Comparison of ENCODE assay signal across 8 cellular contexts in genomic region chr18:35355140-35355618, GRCh38. TPM values are rescaled to one million over a fixed set of nuclear protein-coding genes. Genes with fewer than 3 reads are reported as not detected.
A peak's percentile ranks its signal among the peaks of the same experiment; 100 is the strongest.
DNase-seq lines count a peak whose midpoint lies in the region; ATAC-seq and TF ChIP-seq lines count a peak whose summit lies in the region.

No MANE protein-coding gene starts in this region.

- H3K36me3 ChIP-seq in A673 (ENCODE audit: insufficient read depth, low read length, poor library complexity, severe bottlenecking) = no peaks in the 10 kb centered on the region

- DNase-seq in A673 (ENCODE audit: low spot score) = peak; percentile 75
- peak; percentile 76 for DNase-seq in NCI-H2227 treated with DMSO at 0.1 percent for 48 hours (lab: John Stamatoyannopoulos, UW)
- DNase-seq in activated CD4-positive, CD25-positive, alpha-beta regulatory T cell treated with anti-CD3 and anti-CD28 coated beads, Interleukin-2, amount 50 U/mL, for 16 hours (ENCODE audit: low read depth, low spot score) = peak; percentile 15
- no peak for DNase-seq in chondrocyte (ENCODE audit: low spot score)
- peak; percentile 60 to 65 for DNase-seq in left colon
- peak; percentile 48 for DNase-seq in stimulated activated CD4-positive, alpha-beta T cell treated with anti-CD3 and anti-CD28 coated beads, Interleukin-2, amount 100 ng/mL, for 4 hours (ENCODE audit: low read depth)

- TF ChIP-seq CTCF in A673 (conservative IDR thresholded peaks at IDR 0.05; ENCODE audit: low read depth, low read length) (peak; percentile 80), chondrocyte (IDR thresholded peaks at IDR 0.05) (peak; percentile 90)

- peaks cover 7% of the 10 kb centered on the region for H3K4me1 Mint-ChIP-seq in chondrocyte (ENCODE audit: low read depth)

- CTCF ChIA-PET in A673 (lab: Charles Lee) = interaction anchor here (0.5 to 1.2 kb wide), 7 partner anchors 82 to 402 kb away, joined by 3 to 5 read pairs (median 3); no protein-coding TSS in a partner anchor

- H3K4me1 ChIP-seq in A673 (ENCODE audit: insufficient read depth, low read length, poor library complexity, severe bottlenecking) = no peaks in the 10 kb centered on the region

- no peaks in the 10 kb centered on the region for H3K27me3 Mint-ChIP-seq in chondrocyte (ENCODE audit: low read depth)

- POLR2A ChIA-PET in A673 (lab: Charles Lee; ENCODE audit: low non-redundant PET) = no interaction called here

- intact Hi-C loops in A673 (cut with micrococcal nuclease; ENCODE audit: unreplicated experiment) = loop anchor here (2.0 to 10.0 kb wide), 2 partner anchors 124 to 350 kb away; no protein-coding TSS in a partner anchor
- intact Hi-C loops in left colon (cut with DNase I, micrococcal nuclease) = no loop called here

- no TSS peak for BruUV-seq in A673 (replicated peaks; lab: Mats Ljungman, UMichigan)

- peaks cover 5% of the 10 kb centered on the region for H3K9me3 Mint-ChIP-seq in chondrocyte (ENCODE audit: low read depth)

- peak overlapping the region; percentile 66 for H3K4me3 Mint-ChIP-seq in chondrocyte (ENCODE audit: unreplicated experiment)

- no peaks in the 10 kb centered on the region for H3K27me3 ChIP-seq in A673 (replicated peaks; ENCODE audit: insufficient read depth, low read depth, low read length, poor library complexity)

- H3K36me3 Mint-ChIP-seq in chondrocyte (ENCODE audit: low read depth) = no peaks in the 10 kb centered on the region

- H3K27ac Mint-ChIP-seq in chondrocyte (ENCODE audit: unreplicated experiment) = peak overlapping the region; percentile 49

- H3K9me3 ChIP-seq in A673 (ENCODE audit: low read depth, low read length, poor library complexity, severe bottlenecking) = no peaks in the 10 kb centered on the region

- no peak overlapping the region for H3K4me3 ChIP-seq in A673 (ENCODE audit: low read depth, low read length, poor library complexity, severe bottlenecking)

- H3K27ac ChIP-seq in A673 (ENCODE audit: low read depth, low read length, poor library complexity, severe bottlenecking) = no peak overlapping the region

- ATAC-seq in GM18858 (IDR thresholded peaks at IDR 0.05; ENCODE audit: unreplicated experiment) (peak; percentile 100), HG03066 (IDR thresholded peaks at IDR 0.05; ENCODE audit: low read depth, unreplicated experiment) (peak; percentile 88), left colon (peak; percentile 96)

RNA-seq across cellular contexts. Expression of gene ZNF24, which starts 11.0 kb away (rescaled TPM):
- total RNA-seq in A673 (2021) = 59.8 and 63.3 TPM in 2 replicates
- total RNA-seq in chondrocyte = 33.2 to 36.1 TPM (median 35.5 TPM) in 3 replicates
- 10 to 100 TPM; 39.3 to 43.6 TPM for total RNA-seq in left colon

RNA-seq across cellular contexts. Expression of gene ZNF396, which starts 22.0 kb away (rescaled TPM):
- total RNA-seq in A673 (2021) (0.84 and 0.94 TPM in 2 replicates), chondrocyte (1.4 to 1.5 TPM (median 1.4 TPM) in 3 replicates), left colon (1 to 10 TPM; 3.7 to 4.4 TPM)
